Comparison of ENCODE assay signal across 10 cellular contexts in the genomic region with DNA sequence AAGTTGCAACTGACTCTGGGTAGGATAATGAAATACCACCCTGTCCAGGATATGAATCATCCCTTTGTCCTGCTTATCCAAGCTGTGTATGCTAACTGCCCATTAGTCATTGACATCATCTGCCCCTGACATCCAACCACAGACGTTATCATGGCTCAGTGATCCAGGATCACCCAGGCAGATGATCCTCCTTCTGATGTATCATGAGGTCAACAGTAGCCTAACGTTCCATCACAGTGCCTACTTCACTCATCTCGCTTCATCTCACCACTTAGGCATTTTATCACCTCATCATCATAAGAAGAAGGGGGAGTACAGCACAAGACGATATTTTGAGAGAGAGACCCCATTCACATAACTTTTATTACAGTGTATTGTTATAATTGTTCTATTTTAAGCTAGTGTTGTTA. TPM values are rescaled to one million over a fixed set of nuclear protein-coding genes. Genes with fewer than 3 reads are reported as not detected.
A peak's percentile ranks its signal among the peaks of the same experiment; 100 is the strongest.
DNase-seq lines count a peak whose midpoint lies in the region; ATAC-seq and TF ChIP-seq lines count a peak whose summit lies in the region.
"Had no signal": no experiment of that assay in that cellular context is flagged by ENCODE, and none has a peak within 500 bp of the region (broad histone marks: within the 10 kb centered on the region; RNA-seq: fewer than 3 reads in every experiment).

No MANE protein-coding gene starts in this region.

- H2AFZ ChIP-seq in osteoblast (ENCODE audit: low read length) = no peak overlapping the region

- ATAC-seq in GM18861 (IDR thresholded peaks at IDR 0.05; ENCODE audit: unreplicated experiment) = no peak
- ATAC-seq in activated CD4-positive, alpha-beta T cell treated with anti-CD3 and anti-CD28 coated beads for 36 hours = no peak

- POLR2A ChIA-PET in activated CD4-positive, alpha-beta T cell treated with anti-CD3 and anti-CD28 coated beads for 36 hours (lab: Charles Lee) = interaction anchor here (1.0 kb wide), 1 partner anchor 10 kb away, joined by 4 read pairs; no protein-coding TSS in a partner anchor

- CTCF ChIA-PET in activated CD4-positive, alpha-beta T cell treated with anti-CD3 and anti-CD28 coated beads for 36 hours (lab: Charles Lee) = no interaction called here

- H3K4me1 Mint-ChIP-seq in activated CD4-positive, alpha-beta T cell treated with anti-CD3 and anti-CD28 coated beads for 36 hours = no peaks in the 10 kb centered on the region

- peak overlapping the region; percentile 80 for H3K27ac ChIP-seq in osteoblast (ENCODE audit: low read depth, low read length)

- H3K4me2 ChIP-seq in osteoblast (ENCODE audit: insufficient read depth, low read length) = peak overlapping the region; percentile 33

- no peak overlapping the region for H3K4me3 Mint-ChIP-seq in activated CD4-positive, alpha-beta T cell treated with anti-CD3 and anti-CD28 coated beads for 36 hours
- H3K4me3 Mint-ChIP-seq: activated T-helper 1 cell treated with anti-CD3 and anti-CD28 coated beads, Interleukin-12 subunit alpha, Interleukin-12 subunit beta, Interleukin-2, Interleukin-4 antibody, amounts not matched to agents 30 ng/mL and 10 ng/mL and 1 ng/mL, durations not matched to agents 14 hours and 24 hours and 36 hours had no signal

- intact Hi-C loops in activated CD4-positive, alpha-beta T cell treated with anti-CD3 and anti-CD28 coated beads for 36 hours (cut with DNase I, micrococcal nuclease) = no loop called here

- H3K36me3 ChIP-seq in osteoblast (ENCODE audit: insufficient read depth, low read length) = no peaks in the 10 kb centered on the region

- no peaks in the 10 kb centered on the region for H3K36me3 Mint-ChIP-seq in activated CD4-positive, alpha-beta T cell treated with anti-CD3 and anti-CD28 coated beads for 36 hours (ENCODE audit: low read depth)

- H3K27ac Mint-ChIP-seq in activated CD4-positive, alpha-beta T cell treated with anti-CD3 and anti-CD28 coated beads for 36 hours = no peak overlapping the region
- H3K27ac Mint-ChIP-seq: activated T-helper 1 cell treated with anti-CD3 and anti-CD28 coated beads, Interleukin-12 subunit alpha, Interleukin-12 subunit beta, Interleukin-2, Interleukin-4 antibody, amounts not matched to agents 30 ng/mL and 10 ng/mL and 1 ng/mL, durations not matched to agents 14 hours and 24 hours and 36 hours had no signal

- TF ChIP-seq CTCF in osteoblast (IDR thresholded peaks at IDR 0.05; ENCODE audit: extremely low read depth, low read depth, low read length) = no peak
- TF ChIP-seq CTCF in GM10266 (IDR thresholded peaks at IDR 0.05; ENCODE audit: control insufficient read depth, insufficient read depth, low read depth, missing control alignments) = no peak

- H3K27me3 Mint-ChIP-seq in activated CD4-positive, alpha-beta T cell treated with anti-CD3 and anti-CD28 coated beads for 36 hours = no peaks in the 10 kb centered on the region

- no peak overlapping the region for H3K4me3 ChIP-seq in osteoblast (ENCODE audit: insufficient read depth, low read length)

- no peaks in the 10 kb centered on the region for H4K20me1 ChIP-seq in osteoblast (ENCODE audit: insufficient read depth, low read length)

- no peaks in the 10 kb centered on the region for H3K9me3 ChIP-seq in osteoblast (ENCODE audit: low read depth, low read length)

- DNase-seq in ELR (ENCODE audit: low read depth) = peak; percentile 99
- DNase-seq in dermis blood vessel endothelial cell = peak; percentile 92
- DNase-seq in osteoblast (ENCODE audit: insufficient read length, low spot score, missing footprints) = peak; percentile 84
- DNase-seq in GM10266 (ENCODE audit: extremely low spot score) = no peak
- no peak for DNase-seq in activated CD4-positive, alpha-beta T cell treated with anti-CD3 and anti-CD28 coated beads for 36 hours
- no peak for DNase-seq in NCI-H748 treated with DMSO at 0.1 percent for 48 hours (lab: John Stamatoyannopoulos, UW)
- DNase-seq: NCI-H1092 treated with DMSO at 0.1 percent for 48 hours had no signal

- H3K9me3 Mint-ChIP-seq in activated CD4-positive, alpha-beta T cell treated with anti-CD3 and anti-CD28 coated beads for 36 hours (ENCODE audit: low read depth) = no peaks in the 10 kb centered on the region
- H3K9me3 Mint-ChIP-seq: activated T-helper 1 cell treated with anti-CD3 and anti-CD28 coated beads, Interleukin-12 subunit alpha, Interleukin-12 subunit beta, Interleukin-2, Interleukin-4 antibody, amounts not matched to agents 30 ng/mL and 10 ng/mL and 1 ng/mL, durations not matched to agents 14 hours and 24 hours and 36 hours had no signal

- H3K4me1 ChIP-seq in osteoblast (ENCODE audit: insufficient read depth, low read length) = peaks cover 19% of the 10 kb centered on the region

- no peaks in the 10 kb centered on the region for H3K79me2 ChIP-seq in osteoblast (ENCODE audit: insufficient read depth, low read length)

- no peaks in the 10 kb centered on the region for H3K27me3 ChIP-seq in osteoblast (ENCODE audit: insufficient read depth, low read length)

TF ChIP-seq in PFSK-1, 5 proteins besides CTCF, POLR2A, EP300 and RAD21:
- peak; percentile 62; the same call in 1 of the 2 replicates for TF ChIP-seq TAF1 (IDR thresholded peaks at IDR 0.05; ENCODE audit: borderline replicate concordance, insufficient read depth, low read length)
- TF ChIP-seq POLR2AphosphoS5 (IDR thresholded peaks at IDR 0.05; ENCODE audit: low read depth, low read length) = peak; percentile 45; the same call in 1 of the 2 replicates
- TF ChIP-seq SIN3A (IDR thresholded peaks at IDR 0.05; ENCODE audit: borderline replicate concordance, insufficient read depth, low read length) = no peak
- TF ChIP-seq, protein P1, sequence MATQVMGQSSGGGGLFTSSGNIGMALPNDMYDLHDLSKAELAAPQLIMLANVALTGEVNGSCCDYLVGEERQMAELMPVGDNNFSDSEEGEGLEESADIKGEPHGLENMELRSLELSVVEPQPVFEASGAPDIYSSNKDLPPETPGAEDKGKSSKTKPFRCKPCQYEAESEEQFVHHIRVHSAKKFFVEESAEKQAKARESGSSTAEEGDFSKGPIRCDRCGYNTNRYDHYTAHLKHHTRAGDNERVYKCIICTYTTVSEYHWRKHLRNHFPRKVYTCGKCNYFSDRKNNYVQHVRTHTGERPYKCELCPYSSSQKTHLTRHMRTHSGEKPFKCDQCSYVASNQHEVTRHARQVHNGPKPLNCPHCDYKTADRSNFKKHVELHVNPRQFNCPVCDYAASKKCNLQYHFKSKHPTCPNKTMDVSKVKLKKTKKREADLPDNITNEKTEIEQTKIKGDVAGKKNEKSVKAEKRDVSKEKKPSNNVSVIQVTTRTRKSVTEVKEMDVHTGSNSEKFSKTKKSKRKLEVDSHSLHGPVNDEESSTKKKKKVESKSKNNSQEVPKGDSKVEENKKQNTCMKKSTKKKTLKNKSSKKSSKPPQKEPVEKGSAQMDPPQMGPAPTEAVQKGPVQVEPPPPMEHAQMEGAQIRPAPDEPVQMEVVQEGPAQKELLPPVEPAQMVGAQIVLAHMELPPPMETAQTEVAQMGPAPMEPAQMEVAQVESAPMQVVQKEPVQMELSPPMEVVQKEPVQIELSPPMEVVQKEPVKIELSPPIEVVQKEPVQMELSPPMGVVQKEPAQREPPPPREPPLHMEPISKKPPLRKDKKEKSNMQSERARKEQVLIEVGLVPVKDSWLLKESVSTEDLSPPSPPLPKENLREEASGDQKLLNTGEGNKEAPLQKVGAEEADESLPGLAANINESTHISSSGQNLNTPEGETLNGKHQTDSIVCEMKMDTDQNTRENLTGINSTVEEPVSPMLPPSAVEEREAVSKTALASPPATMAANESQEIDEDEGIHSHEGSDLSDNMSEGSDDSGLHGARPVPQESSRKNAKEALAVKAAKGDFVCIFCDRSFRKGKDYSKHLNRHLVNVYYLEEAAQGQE (IDR thresholded peaks at IDR 0.05; ENCODE audit: insufficient read depth in 1 of 2, low read depth in 2 of 2, low read length in 2 of 2) = no peak
- peak; percentile 42 for TF ChIP-seq FOXP2 (optimal IDR thresholded peaks at IDR 0.05; ENCODE audit: borderline replicate concordance, extremely low read depth, extremely low read length, insufficient read depth)

RNA-seq across cellular contexts. Expression of a gene that starts 13.4 kb away (rescaled TPM):
- 5.4 TPM for polyA plus RNA-seq in PFSK-1 (2012; ENCODE audit: insufficient read length, low read depth)
- total RNA-seq in dermis blood vessel endothelial cell (28.8 and 44.4 TPM in 2 replicates), osteoblast (24.2 and 25.0 TPM in 2 replicates)
- total RNA-seq in activated CD4-positive, alpha-beta T cell treated with anti-CD3 and anti-CD28 coated beads for 36 hours = 10 to 100 TPM; 62.5 to 62.8 TPM

RNA-seq across cellular contexts. Expression of a gene that starts 31.4 kb away (rescaled TPM):
- polyA plus RNA-seq in PFSK-1 (2012; ENCODE audit: insufficient read length, low read depth) = 7.9 TPM
- total RNA-seq in dermis blood vessel endothelial cell (13.8 and 15.0 TPM in 2 replicates), osteoblast (16.3 and 17.4 TPM in 2 replicates)
- total RNA-seq in activated CD4-positive, alpha-beta T cell treated with anti-CD3 and anti-CD28 coated beads for 36 hours = 10 to 100 TPM; 13.6 to 14.7 TPM

RNA-seq across cellular contexts. Expression of a gene that starts 50.5 kb away (rescaled TPM):
- 3.3 TPM for polyA plus RNA-seq in PFSK-1 (2012; ENCODE audit: insufficient read length, low read depth)
- total RNA-seq in dermis blood vessel endothelial cell (21.7 and 25.0 TPM in 2 replicates), osteoblast (25.3 and 26.2 TPM in 2 replicates)
- total RNA-seq in activated CD4-positive, alpha-beta T cell treated with anti-CD3 and anti-CD28 coated beads for 36 hours = 10 to 100 TPM; 31.4 to 33.2 TPM

Comparison
In these comparisons a context has a peak if more than half of its experiments do, and no peak if none do; other contexts are left out.
1. DNase-seq: peak in ELR (single experiment), dermis blood vessel endothelial cell (single experiment) and osteoblast (single experiment); none in GM10266 (single experiment), activated CD4-positive, alpha-beta T cell treated with anti-CD3 and anti-CD28 coated beads for 36 hours (single experiment) and NCI-H748 treated with DMSO at 0.1 percent for 48 hours (single experiment).